Comparison of ENCODE assay signal across 1 cellular context in the genomic region with DNA sequence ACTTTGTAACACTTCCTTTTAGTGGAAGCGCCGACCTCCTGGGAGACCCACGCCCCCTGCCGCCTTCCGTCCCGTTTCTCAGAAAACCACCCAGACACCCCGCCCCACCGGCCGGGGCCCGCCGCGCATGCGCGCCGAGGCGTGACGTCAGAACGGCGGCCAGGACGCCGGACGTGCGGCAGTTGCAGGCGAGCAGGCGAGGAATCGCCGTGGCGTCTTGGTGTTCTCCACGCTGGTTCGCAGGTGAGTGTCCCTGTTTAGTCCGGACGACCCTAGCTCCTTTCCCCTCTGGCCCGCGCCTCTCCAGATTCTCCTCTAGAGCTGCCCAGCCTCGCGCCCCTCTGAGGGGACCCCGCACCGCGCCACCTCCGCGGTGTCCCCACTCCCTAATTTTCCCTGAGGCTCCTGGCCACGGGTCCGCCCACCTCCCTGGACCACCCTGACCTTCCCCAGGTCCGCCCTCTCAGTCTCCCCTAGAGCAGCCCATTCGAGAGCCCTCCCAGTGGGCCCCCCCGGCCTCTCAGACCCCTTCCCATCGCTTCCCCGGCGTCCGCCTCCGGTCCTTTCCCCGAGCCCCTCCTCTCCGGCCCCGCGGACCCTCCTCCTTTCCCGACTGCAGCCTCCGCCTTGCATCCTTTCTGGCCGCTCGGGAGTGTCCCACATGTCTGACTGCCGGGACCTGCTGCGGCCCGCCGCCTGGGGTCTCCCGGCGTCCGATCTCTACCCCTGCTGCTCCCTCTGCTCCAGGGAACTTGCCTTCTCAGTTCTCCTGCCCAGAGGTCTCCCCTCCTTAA.
TF ChIP-seq lines count a peak whose summit lies in the region.

A gene with protein sequence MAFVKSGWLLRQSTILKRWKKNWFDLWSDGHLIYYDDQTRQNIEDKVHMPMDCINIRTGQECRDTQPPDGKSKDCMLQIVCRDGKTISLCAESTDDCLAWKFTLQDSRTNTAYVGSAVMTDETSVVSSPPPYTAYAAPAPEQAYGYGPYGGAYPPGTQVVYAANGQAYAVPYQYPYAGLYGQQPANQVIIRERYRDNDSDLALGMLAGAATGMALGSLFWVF (plus strand): TSS at position 181 of the 794 bp plus-strand sequence. CDS start 15,606 bp downstream, outside the sequence.

TF ChIP-seq in HepG2, 621 proteins besides CTCF, POLR2A, EP300 and RAD21 (continued from another document and continues in another):
- TF ChIP-seq, protein P1, sequence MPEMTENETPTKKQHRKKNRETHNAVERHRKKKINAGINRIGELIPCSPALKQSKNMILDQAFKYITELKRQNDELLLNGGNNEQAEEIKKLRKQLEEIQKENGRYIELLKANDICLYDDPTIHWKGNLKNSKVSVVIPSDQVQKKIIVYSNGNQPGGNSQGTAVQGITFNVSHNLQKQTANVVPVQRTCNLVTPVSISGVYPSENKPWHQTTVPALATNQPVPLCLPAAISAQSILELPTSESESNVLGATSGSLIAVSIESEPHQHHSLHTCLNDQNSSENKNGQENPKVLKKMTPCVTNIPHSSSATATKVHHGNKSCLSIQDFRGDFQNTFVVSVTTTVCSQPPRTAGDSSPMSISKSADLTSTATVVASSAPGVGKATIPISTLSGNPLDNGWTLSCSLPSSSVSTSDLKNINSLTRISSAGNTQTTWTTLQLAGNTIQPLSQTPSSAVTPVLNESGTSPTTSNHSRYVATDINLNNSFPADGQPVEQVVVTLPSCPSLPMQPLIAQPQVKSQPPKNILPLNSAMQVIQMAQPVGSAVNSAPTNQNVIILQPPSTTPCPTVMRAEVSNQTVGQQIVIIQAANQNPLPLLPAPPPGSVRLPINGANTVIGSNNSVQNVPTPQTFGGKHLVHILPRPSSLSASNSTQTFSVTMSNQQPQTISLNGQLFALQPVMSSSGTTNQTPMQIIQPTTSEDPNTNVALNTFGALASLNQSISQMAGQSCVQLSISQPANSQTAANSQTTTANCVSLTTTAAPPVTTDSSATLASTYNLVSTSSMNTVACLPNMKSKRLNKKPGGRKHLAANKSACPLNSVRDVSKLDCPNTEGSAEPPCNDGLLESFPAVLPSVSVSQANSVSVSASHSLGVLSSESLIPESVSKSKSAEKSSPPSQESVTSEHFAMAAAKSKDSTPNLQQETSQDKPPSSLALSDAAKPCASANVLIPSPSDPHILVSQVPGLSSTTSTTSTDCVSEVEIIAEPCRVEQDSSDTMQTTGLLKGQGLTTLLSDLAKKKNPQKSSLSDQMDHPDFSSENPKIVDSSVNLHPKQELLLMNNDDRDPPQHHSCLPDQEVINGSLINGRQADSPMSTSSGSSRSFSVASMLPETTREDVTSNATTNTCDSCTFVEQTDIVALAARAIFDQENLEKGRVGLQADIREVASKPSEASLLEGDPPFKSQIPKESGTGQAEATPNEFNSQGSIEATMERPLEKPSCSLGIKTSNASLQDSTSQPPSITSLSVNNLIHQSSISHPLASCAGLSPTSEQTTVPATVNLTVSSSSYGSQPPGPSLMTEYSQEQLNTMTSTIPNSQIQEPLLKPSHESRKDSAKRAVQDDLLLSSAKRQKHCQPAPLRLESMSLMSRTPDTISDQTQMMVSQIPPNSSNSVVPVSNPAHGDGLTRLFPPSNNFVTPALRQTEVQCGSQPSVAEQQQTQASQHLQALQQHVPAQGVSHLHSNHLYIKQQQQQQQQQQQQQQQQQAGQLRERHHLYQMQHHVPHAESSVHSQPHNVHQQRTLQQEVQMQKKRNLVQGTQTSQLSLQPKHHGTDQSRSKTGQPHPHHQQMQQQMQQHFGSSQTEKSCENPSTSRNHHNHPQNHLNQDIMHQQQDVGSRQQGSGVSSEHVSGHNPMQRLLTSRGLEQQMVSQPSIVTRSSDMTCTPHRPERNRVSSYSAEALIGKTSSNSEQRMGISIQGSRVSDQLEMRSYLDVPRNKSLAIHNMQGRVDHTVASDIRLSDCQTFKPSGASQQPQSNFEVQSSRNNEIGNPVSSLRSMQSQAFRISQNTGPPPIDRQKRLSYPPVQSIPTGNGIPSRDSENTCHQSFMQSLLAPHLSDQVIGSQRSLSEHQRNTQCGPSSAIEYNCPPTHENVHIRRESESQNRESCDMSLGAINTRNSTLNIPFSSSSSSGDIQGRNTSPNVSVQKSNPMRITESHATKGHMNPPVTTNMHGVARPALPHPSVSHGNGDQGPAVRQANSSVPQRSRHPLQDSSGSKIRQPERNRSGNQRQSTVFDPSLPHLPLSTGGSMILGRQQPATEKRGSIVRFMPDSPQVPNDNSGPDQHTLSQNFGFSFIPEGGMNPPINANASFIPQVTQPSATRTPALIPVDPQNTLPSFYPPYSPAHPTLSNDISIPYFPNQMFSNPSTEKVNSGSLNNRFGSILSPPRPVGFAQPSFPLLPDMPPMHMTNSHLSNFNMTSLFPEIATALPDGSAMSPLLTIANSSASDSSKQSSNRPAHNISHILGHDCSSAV (CRISPR knock-in tag; IDR thresholded peaks at IDR 0.05; ENCODE audit: borderline replicate concordance): peak; percentile 37; the same call in 1 of the 2 replicates
- TF ChIP-seq ZNF331 (CRISPR knock-in tag; IDR thresholded peaks at IDR 0.05) (peak; percentile 71; the same call in 1 of the 2 replicates), KDM5B (CRISPR knock-in tag; IDR thresholded peaks at IDR 0.05; ENCODE audit: borderline replicate concordance) (peak; percentile 92), CREB1 (IDR thresholded peaks at IDR 0.05) (peak; percentile 99), CREB1 (CRISPR knock-in tag; IDR thresholded peaks at IDR 0.05) (peak; percentile 81), MIXL1 (CRISPR knock-in tag; IDR thresholded peaks at IDR 0.05) (no peak), SNAI1 (CRISPR knock-in tag; IDR thresholded peaks at IDR 0.05; ENCODE audit: borderline replicate concordance) (peak; percentile 64; the same call in 1 of the 2 replicates), PHF5A (CRISPR knock-in tag; IDR thresholded peaks at IDR 0.05; ENCODE audit: low read depth, unreplicated experiment) (peak; percentile 38), KLF16 (CRISPR knock-in tag; IDR thresholded peaks at IDR 0.05) (peak in 1 of 2 experiments; percentile 79; a peak in 2 of 4 replicates), CC2D1A (CRISPR knock-in tag; IDR thresholded peaks at IDR 0.05) (no peak), ZBTB21 (CRISPR knock-in tag; IDR thresholded peaks at IDR 0.05) (peak; percentile 87), NAIF1 (CRISPR knock-in tag; IDR thresholded peaks at IDR 0.05; ENCODE audit: borderline replicate concordance) (no peak), ZKSCAN8 (CRISPR knock-in tag; IDR thresholded peaks at IDR 0.05; ENCODE audit: borderline replicate concordance) (0 out of 2 replicates have a peak, but pooled peaks have one; percentile 28), NCOR1 (IDR thresholded peaks at IDR 0.05; ENCODE audit: borderline replicate concordance, low read length) (no peak), ZNF598 (CRISPR knock-in tag; IDR thresholded peaks at IDR 0.05; ENCODE audit: borderline replicate concordance) (no peak), ZNF30 (CRISPR knock-in tag; IDR thresholded peaks at IDR 0.05) (no peak), CEBPG (CRISPR knock-in tag; IDR thresholded peaks at IDR 0.05) (no peak), ZNF549 (CRISPR knock-in tag; IDR thresholded peaks at IDR 0.05) (no peak), ZBTB42 (CRISPR knock-in tag; IDR thresholded peaks at IDR 0.05) (peak; percentile 75), SMARCC2 (IDR thresholded peaks at IDR 0.05) (no peak), ZSCAN20 (CRISPR knock-in tag; IDR thresholded peaks at IDR 0.05; ENCODE audit: borderline replicate concordance) (no peak), HIVEP1 (CRISPR knock-in tag; IDR thresholded peaks at IDR 0.05) (no peak; the same call in 1 of the 2 replicates), ZC3H13 (CRISPR knock-in tag; IDR thresholded peaks at IDR 0.05) (no peak), ZNF558 (CRISPR knock-in tag; IDR thresholded peaks at IDR 0.05; ENCODE audit: borderline replicate concordance) (no peak; the same call in 1 of the 2 replicates), HDAC6 (IDR thresholded peaks at IDR 0.05; ENCODE audit: low read depth, low read length) (no peak), STAG1 (CRISPR knock-in tag; IDR thresholded peaks at IDR 0.05) (no peak; the same call in 1 of the 2 replicates), ZNF354B (CRISPR knock-in tag; IDR thresholded peaks at IDR 0.05) (no peak), U2AF2 (IDR thresholded peaks at IDR 0.05; ENCODE audit: low read depth, low read length) (no peak; the same call in 1 of the 2 replicates), EED (CRISPR knock-in tag; IDR thresholded peaks at IDR 0.05) (peak; percentile 88), SMAD3 (CRISPR knock-in tag; IDR thresholded peaks at IDR 0.05) (no peak), ZFP41 (CRISPR knock-in tag; IDR thresholded peaks at IDR 0.05; ENCODE audit: borderline replicate concordance) (peak; percentile 27; the same call in 1 of the 2 replicates), TBL1XR1 (IDR thresholded peaks at IDR 0.05; ENCODE audit: borderline replicate concordance, low read length, partially characterized antibody) (no peak), SRF (IDR thresholded peaks at IDR 0.05; ENCODE audit: low read depth, low read length) (no peak), HOXA5 (CRISPR knock-in tag; IDR thresholded peaks at IDR 0.05) (peak; percentile 18; the same call in 1 of the 2 replicates), GFI1 (CRISPR knock-in tag; IDR thresholded peaks at IDR 0.05; ENCODE audit: borderline replicate concordance) (no peak), POLR2G (IDR thresholded peaks at IDR 0.05; ENCODE audit: low read depth, low read length) (peak; percentile 94), NBN (conservative IDR thresholded peaks at IDR 0.05) (no peak), NFE2L2 (IDR thresholded peaks at IDR 0.05; ENCODE audit: low read length) (no peak), ZBTB7B (CRISPR knock-in tag; IDR thresholded peaks at IDR 0.05) (no peak), ZNF24 (IDR thresholded peaks at IDR 0.05) (no peak), ZSCAN12 (CRISPR knock-in tag; IDR thresholded peaks at IDR 0.05) (no peak), PHF20 (CRISPR knock-in tag; IDR thresholded peaks at IDR 0.05) (peak; percentile 16; the same call in 1 of the 2 replicates), ZNF724P (CRISPR knock-in tag; IDR thresholded peaks at IDR 0.05; ENCODE audit: borderline replicate concordance) (no peak)
- TF ChIP-seq, protein P2, sequence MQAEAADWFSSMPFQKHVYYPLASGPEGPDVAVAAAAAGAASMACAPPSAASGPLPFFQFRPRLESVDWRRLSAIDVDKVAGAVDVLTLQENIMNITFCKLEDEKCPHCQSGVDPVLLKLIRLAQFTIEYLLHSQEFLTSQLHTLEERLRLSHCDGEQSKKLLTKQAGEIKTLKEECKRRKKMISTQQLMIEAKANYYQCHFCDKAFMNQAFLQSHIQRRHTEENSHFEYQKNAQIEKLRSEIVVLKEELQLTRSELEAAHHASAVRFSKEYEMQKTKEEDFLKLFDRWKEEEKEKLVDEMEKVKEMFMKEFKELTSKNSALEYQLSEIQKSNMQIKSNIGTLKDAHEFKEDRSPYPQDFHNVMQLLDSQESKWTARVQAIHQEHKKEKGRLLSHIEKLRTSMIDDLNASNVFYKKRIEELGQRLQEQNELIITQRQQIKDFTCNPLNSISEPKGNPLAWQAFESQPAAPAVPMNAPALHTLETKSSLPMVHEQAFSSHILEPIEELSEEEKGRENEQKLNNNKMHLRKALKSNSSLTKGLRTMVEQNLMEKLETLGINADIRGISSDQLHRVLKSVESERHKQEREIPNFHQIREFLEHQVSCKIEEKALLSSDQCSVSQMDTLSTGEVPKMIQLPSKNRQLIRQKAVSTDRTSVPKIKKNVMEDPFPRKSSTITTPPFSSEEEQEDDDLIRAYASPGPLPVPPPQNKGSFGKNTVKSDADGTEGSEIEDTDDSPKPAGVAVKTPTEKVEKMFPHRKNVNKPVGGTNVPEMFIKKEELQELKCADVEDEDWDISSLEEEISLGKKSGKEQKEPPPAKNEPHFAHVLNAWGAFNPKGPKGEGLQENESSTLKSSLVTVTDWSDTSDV (CRISPR knock-in tag; IDR thresholded peaks at IDR 0.05): no peak; the same call in 1 of the 2 replicates
- TF ChIP-seq, protein P3, sequence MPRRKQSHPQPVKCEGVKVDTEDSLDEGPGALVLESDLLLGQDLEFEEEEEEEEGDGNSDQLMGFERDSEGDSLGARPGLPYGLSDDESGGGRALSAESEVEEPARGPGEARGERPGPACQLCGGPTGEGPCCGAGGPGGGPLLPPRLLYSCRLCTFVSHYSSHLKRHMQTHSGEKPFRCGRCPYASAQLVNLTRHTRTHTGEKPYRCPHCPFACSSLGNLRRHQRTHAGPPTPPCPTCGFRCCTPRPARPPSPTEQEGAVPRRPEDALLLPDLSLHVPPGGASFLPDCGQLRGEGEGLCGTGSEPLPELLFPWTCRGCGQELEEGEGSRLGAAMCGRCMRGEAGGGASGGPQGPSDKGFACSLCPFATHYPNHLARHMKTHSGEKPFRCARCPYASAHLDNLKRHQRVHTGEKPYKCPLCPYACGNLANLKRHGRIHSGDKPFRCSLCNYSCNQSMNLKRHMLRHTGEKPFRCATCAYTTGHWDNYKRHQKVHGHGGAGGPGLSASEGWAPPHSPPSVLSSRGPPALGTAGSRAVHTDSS (CRISPR knock-in tag; conservative IDR thresholded peaks at IDR 0.05): no peak
- TF ChIP-seq, protein P4, sequence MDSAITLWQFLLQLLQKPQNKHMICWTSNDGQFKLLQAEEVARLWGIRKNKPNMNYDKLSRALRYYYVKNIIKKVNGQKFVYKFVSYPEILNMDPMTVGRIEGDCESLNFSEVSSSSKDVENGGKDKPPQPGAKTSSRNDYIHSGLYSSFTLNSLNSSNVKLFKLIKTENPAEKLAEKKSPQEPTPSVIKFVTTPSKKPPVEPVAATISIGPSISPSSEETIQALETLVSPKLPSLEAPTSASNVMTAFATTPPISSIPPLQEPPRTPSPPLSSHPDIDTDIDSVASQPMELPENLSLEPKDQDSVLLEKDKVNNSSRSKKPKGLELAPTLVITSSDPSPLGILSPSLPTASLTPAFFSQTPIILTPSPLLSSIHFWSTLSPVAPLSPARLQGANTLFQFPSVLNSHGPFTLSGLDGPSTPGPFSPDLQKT (CRISPR knock-in tag; IDR thresholded peaks at IDR 0.05; ENCODE audit: borderline replicate concordance): no peak
- TF ChIP-seq, protein P5, sequence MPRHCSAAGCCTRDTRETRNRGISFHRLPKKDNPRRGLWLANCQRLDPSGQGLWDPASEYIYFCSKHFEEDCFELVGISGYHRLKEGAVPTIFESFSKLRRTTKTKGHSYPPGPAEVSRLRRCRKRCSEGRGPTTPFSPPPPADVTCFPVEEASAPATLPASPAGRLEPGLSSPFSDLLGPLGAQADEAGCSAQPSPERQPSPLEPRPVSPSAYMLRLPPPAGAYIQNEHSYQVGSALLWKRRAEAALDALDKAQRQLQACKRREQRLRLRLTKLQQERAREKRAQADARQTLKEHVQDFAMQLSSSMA (CRISPR knock-in tag; IDR thresholded peaks at IDR 0.05): no peak; the same call in 1 of the 2 replicates
- TF ChIP-seq, protein P6, sequence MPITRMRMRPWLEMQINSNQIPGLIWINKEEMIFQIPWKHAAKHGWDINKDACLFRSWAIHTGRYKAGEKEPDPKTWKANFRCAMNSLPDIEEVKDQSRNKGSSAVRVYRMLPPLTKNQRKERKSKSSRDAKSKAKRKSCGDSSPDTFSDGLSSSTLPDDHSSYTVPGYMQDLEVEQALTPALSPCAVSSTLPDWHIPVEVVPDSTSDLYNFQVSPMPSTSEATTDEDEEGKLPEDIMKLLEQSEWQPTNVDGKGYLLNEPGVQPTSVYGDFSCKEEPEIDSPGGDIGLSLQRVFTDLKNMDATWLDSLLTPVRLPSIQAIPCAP (CRISPR knock-in tag; IDR thresholded peaks at IDR 0.05; ENCODE audit: low read depth): no peak
- TF ChIP-seq, protein P7, sequence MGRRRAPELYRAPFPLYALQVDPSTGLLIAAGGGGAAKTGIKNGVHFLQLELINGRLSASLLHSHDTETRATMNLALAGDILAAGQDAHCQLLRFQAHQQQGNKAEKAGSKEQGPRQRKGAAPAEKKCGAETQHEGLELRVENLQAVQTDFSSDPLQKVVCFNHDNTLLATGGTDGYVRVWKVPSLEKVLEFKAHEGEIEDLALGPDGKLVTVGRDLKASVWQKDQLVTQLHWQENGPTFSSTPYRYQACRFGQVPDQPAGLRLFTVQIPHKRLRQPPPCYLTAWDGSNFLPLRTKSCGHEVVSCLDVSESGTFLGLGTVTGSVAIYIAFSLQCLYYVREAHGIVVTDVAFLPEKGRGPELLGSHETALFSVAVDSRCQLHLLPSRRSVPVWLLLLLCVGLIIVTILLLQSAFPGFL (CRISPR knock-in tag; IDR thresholded peaks at IDR 0.05): no peak
